21 cellular contexts compared by ENCODE assay signal in the genomic region with DNA sequence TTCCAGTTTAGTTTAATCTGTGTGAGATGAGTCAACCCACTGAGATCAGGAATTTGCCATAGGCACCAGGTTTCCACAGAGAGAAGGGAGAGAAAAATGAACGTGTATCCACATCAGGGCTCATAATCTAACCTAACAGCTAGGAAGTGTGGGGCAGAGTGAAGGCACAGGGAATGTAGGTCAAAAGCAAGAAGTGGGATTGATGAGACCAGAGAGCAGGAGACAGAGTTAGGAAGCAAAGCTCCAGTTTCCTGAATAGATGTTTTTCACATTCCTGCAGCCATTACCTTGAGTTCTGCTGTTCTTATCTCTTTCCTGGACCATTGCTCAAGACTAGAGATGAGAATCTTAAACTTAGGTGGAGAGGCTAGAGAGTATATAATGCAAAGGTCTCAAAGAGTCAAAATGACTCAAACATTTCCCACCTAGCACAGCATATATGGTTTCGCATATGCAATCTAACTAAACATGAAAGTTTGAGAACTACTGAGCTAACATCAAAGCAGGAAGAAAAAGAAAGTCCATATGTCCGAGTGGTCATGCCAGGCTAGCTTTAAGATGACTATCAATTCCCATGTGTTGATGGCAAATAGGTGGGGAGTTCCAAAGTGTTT. TPM values are rescaled to one million over a fixed set of nuclear protein-coding genes. Genes with fewer than 3 reads are reported as not detected.
DNase-seq lines count a peak whose midpoint lies in the region; ATAC-seq and TF ChIP-seq lines count a peak whose summit lies in the region.
"Had no signal": no experiment of that assay in that cellular context is flagged by ENCODE, and none has a peak within 500 bp of the region (broad histone marks: within the 10 kb centered on the region; RNA-seq: fewer than 3 reads in every experiment).

No MANE protein-coding gene starts in this region.

- POLR2A ChIA-PET in Caco-2 (lab: Charles Lee), result no interaction called here

- H3K4me1 Mint-ChIP-seq in endothelial cell (ENCODE audit: unreplicated experiment) (peaks cover 21% of the 10 kb centered on the region), Caco-2 (ENCODE audit: low read depth, unreplicated experiment) (no peaks in the 10 kb centered on the region)

- H3K36me3 Mint-ChIP-seq in activated naive CD4-positive, alpha-beta T cell treated with anti-CD3 and anti-CD28 coated beads, Interleukin-2, amount 50 U/mL, for 72 hours, result peaks cover 12 to 26% of the 10 kb centered on the region in 2 donors
- H3K36me3 Mint-ChIP-seq in endothelial cell (ENCODE audit: low read depth, unreplicated experiment) (no peaks in the 10 kb centered on the region), Caco-2 (ENCODE audit: insufficient read depth, unreplicated experiment) (no peaks in the 10 kb centered on the region)

- DNase-seq in activated naive CD4-positive, alpha-beta T cell treated with anti-CD3 and anti-CD28 coated beads, Interleukin-2, amount 50 U/mL, for 72 hours (ENCODE audit: low spot score in 2 of 2), result no peak
- no peak for DNase-seq in activated naive CD4-positive, alpha-beta T cell (lab: John Stamatoyannopoulos, UW)
- DNase-seq in NCI-H226 (peak; percentile 48), endothelial cell (ENCODE audit: low spot score) (no peak), Caco-2 (no peak), HK-2 (ENCODE audit: unreplicated experiment) (no peak)
- DNase-seq: ACHN, COR-L47, HCEC 1CT, Karpas-422, NCI-H1092, NCI-H1417 treated with DMSO at 0.1 percent for 48 hours, NCI-H1694 treated with DMSO at 0.1 percent for 48 hours, NCI-H2081, NCI-H2227 treated with DMSO at 0.1 percent for 48 hours, NCI-H510A, NCI-H69, SHP77 treated with DMSO at 0.1 percent for 48 hours had no signal

- no TSS peak for BruUV-seq in Caco-2 (replicated peaks; lab: Mats Ljungman, UMichigan)

- H3K27me3 Mint-ChIP-seq in endothelial cell (ENCODE audit: unreplicated experiment) (peaks cover 4% of the 10 kb centered on the region), Caco-2 (ENCODE audit: insufficient read depth, unreplicated experiment) (peaks cover 2% of the 10 kb centered on the region)

- no peaks in the 10 kb centered on the region for H3K36me3 ChIP-seq in Caco-2 (ENCODE audit: control insufficient read depth, insufficient read depth, low read length)

- H3K4me3 Mint-ChIP-seq in endothelial cell (ENCODE audit: unreplicated experiment) (no peak overlapping the region), Caco-2 (ENCODE audit: unreplicated experiment) (no peak overlapping the region)

- TF ChIP-seq CTCF in endothelial cell (IDR thresholded peaks at IDR 0.05; ENCODE audit: unreplicated experiment) (no peak), Caco-2 (IDR thresholded peaks at IDR 0.05; ENCODE audit: insufficient read depth in 1 of 2, low read depth in 1 of 2, low read length in 1 of 2, severe bottlenecking in 1 of 2, unreplicated experiment in 1 of 2) (no peak)

- no peaks in the 10 kb centered on the region for H3K4me1 ChIP-seq in Caco-2

- no peaks in the 10 kb centered on the region for H3K27me3 ChIP-seq in Caco-2 (replicated peaks; ENCODE audit: control insufficient read depth, insufficient read depth, low read length)

- CTCF ChIA-PET in Caco-2 (lab: Charles Lee), result no interaction called here

- peak; percentile 65 to 90 for ATAC-seq in activated naive CD4-positive, alpha-beta T cell treated with anti-CD3 and anti-CD28 coated beads, Interleukin-2, amount 50 U/mL, for 72 hours
- no peak for ATAC-seq in GM18511 (IDR thresholded peaks at IDR 0.05; ENCODE audit: unreplicated experiment)
- ATAC-seq: HepG2, Panc1 had no signal

- no peak overlapping the region for H3K4me3 ChIP-seq in Caco-2 (ENCODE audit: low read depth, low read length)

- H3K9me3 ChIP-seq in Caco-2, result no peaks in the 10 kb centered on the region

- intact Hi-C loops in Caco-2 (cut with micrococcal nuclease; ENCODE audit: unreplicated experiment), result no loop called here

- no peak overlapping the region for H3K27ac Mint-ChIP-seq in activated naive CD4-positive, alpha-beta T cell treated with anti-CD3 and anti-CD28 coated beads, Interleukin-2, amount 50 U/mL, for 72 hours
- H3K27ac Mint-ChIP-seq in endothelial cell (ENCODE audit: unreplicated experiment) (peak overlapping the region; percentile 46), Caco-2 (ENCODE audit: unreplicated experiment) (no peak overlapping the region)

- peaks cover 9 to 19% of the 10 kb centered on the region in 2 donors for H3K9me3 Mint-ChIP-seq in activated naive CD4-positive, alpha-beta T cell treated with anti-CD3 and anti-CD28 coated beads, Interleukin-2, amount 50 U/mL, for 72 hours
- H3K9me3 Mint-ChIP-seq in endothelial cell (ENCODE audit: unreplicated experiment), result peaks cover 4% of the 10 kb centered on the region
- no peaks in the 10 kb centered on the region for H3K9me3 Mint-ChIP-seq in Caco-2 (ENCODE audit: unreplicated experiment)

RNA-seq across cellular contexts. Expression of gene GNAQ, which starts 41.1 kb away (rescaled TPM):
- total RNA-seq in activated naive CD4-positive, alpha-beta T cell treated with anti-CD3 and anti-CD28 coated beads, Interleukin-2, amount 50 U/mL, for 72 hours, result 10 to 100 TPM in 1 of 2 donors, 1 to 10 TPM in 1; 9.4 to 22.3 TPM
- 94.6 TPM for total RNA-seq in endothelial cell (ENCODE audit: unreplicated experiment)
- 10.1 and 10.3 TPM in 2 replicates for total RNA-seq in Caco-2 (2022)
